In genomic region chr9:134422701-134423100, GRCh38 we compare ENCODE assay signal across 21 cellular contexts.
DNase-seq lines count a peak whose midpoint lies in the region; ATAC-seq and TF ChIP-seq lines count a peak whose summit lies in the region.
"Had no signal": no experiment of that assay in that cellular context is flagged by ENCODE, and none has a peak within 500 bp of the region (broad histone marks: within the 10 kb centered on the region; RNA-seq: fewer than 3 reads in every experiment).

No MANE protein-coding gene starts in this region.

- 52 to 57% (median 53%) methylated on average over 11 to 12 of the region's 12 CpGs for WGBS in ovary, 3 donors

- ATAC-seq in left colon (peak; percentile 32), upper lobe of right lung (peak; percentile 21), GM21447 (IDR thresholded peaks at IDR 0.05; ENCODE audit: unreplicated experiment) (no peak)
- ATAC-seq: stimulated activated naive CD8-positive, alpha-beta T cell treated with anti-CD3 and anti-CD28 coated beads, Interleukin-15, Interleukin-2, amounts not matched to agents 100 U/mL and 50 U/mL, for 24 hours had no signal

- no peak overlapping the region for H3K4me3 ChIP-seq in breast epithelium
- no peak overlapping the region for H3K4me3 ChIP-seq in ovary
- H3K4me3 ChIP-seq in upper lobe of right lung = no peak overlapping the region
- H3K4me3 ChIP-seq: SJCRH30 had no signal

- TF ChIP-seq EP300 in ovary (IDR thresholded peaks at IDR 0.05) = no peak

- TF ChIP-seq POLR2A in breast epithelium (IDR thresholded peaks at IDR 0.05) (no peak), ovary (IDR thresholded peaks at IDR 0.05) (no peak)

- intact Hi-C loops in MCF 10A (cut with micrococcal nuclease) = no loop called here
- intact Hi-C loops in breast epithelium (cut with DNase I; ENCODE audit: low total_unique reads) = loop anchor here (5.0 kb wide), 1 partner anchor 660 kb away; no protein-coding TSS in a partner anchor
- intact Hi-C loops in left colon (cut with DNase I, micrococcal nuclease) = no loop called here
- intact Hi-C loops in ovary (cut with DNase I) = loop anchor here in 2 of 4 donors (5.0 to 10.0 kb wide), 2 partner anchors 45 to 88 kb away; no protein-coding TSS in a partner anchor
- intact Hi-C loops in upper lobe of right lung (cut with DNase I) = no loop called here
- intact Hi-C loops in activated naive CD4-positive, alpha-beta T cell treated with anti-CD3 and anti-CD28 coated beads for 36 hours (cut with micrococcal nuclease) = no loop called here

- H3K4me1 Mint-ChIP-seq in MCF 10A (ENCODE audit: insufficient read depth, unreplicated experiment) = peaks cover 20% of the 10 kb centered on the region
- H3K4me1 Mint-ChIP-seq in activated naive CD4-positive, alpha-beta T cell treated with anti-CD3 and anti-CD28 coated beads for 36 hours (ENCODE audit: low read depth) = no peaks in the 10 kb centered on the region

- POLR2A ChIA-PET in MCF 10A (lab: Yijun Ruan, JAX) = interaction anchor here (2.4 to 2.6 kb wide), 2 partner anchors 10 to 12 kb away, joined by 6 read pairs; no protein-coding TSS in a partner anchor

- no peaks in the 10 kb centered on the region for H3K36me3 ChIP-seq in breast epithelium
- no peaks in the 10 kb centered on the region for H3K36me3 ChIP-seq in ovary
- peaks cover 37% of the 10 kb centered on the region for H3K36me3 ChIP-seq in upper lobe of right lung
- H3K36me3 ChIP-seq: SJCRH30 had no signal

- H3K9me3 ChIP-seq in breast epithelium (no peaks in the 10 kb centered on the region), ovary (no peaks in the 10 kb centered on the region), upper lobe of right lung (no peaks in the 10 kb centered on the region)
- H3K9me3 ChIP-seq: Caco-2, SJCRH30 had no signal

- no peaks in the 10 kb centered on the region for H3K9me3 Mint-ChIP-seq in MCF 10A (ENCODE audit: unreplicated experiment)
- no peaks in the 10 kb centered on the region for H3K9me3 Mint-ChIP-seq in activated naive CD4-positive, alpha-beta T cell treated with anti-CD3 and anti-CD28 coated beads for 36 hours
- H3K9me3 Mint-ChIP-seq: endodermal cell; T-helper 1 cell treated with Interleukin-12 subunit alpha and Interleukin-12 subunit beta and Interleukin-4 antibody, amounts not matched to agents 30 μg/mL and 1 μg/mL, for 36 hours had no signal

- H3K27ac ChIP-seq in breast epithelium = peak overlapping the region in 1 of 2 donors; percentile 63
- peak overlapping the region; percentile 53 to 73 for H3K27ac ChIP-seq in ovary
- H3K27ac ChIP-seq in upper lobe of right lung = no peak overlapping the region
- H3K27ac ChIP-seq: 22Rv1, SJCRH30 had no signal

- H3K4me1 ChIP-seq in breast epithelium (no peaks in the 10 kb centered on the region), ovary (ENCODE audit: insufficient read depth) (peaks cover 57% of the 10 kb centered on the region), upper lobe of right lung (peaks cover 5% of the 10 kb centered on the region)
- H3K4me1 ChIP-seq: Caco-2, SJCRH30 had no signal

- H3K36me3 Mint-ChIP-seq in MCF 10A (ENCODE audit: insufficient read depth, unreplicated experiment) = peaks cover 55% of the 10 kb centered on the region
- no peaks in the 10 kb centered on the region for H3K36me3 Mint-ChIP-seq in activated naive CD4-positive, alpha-beta T cell treated with anti-CD3 and anti-CD28 coated beads for 36 hours (ENCODE audit: low read depth)

- CTCF ChIA-PET in MCF 10A (lab: Yijun Ruan, JAX) = interaction anchor here (0.6 kb wide), 1 partner anchor 14 kb away, joined by 3 read pairs; no protein-coding TSS in a partner anchor
- CTCF ChIA-PET in activated naive CD4-positive, alpha-beta T cell treated with anti-CD3 and anti-CD28 coated beads for 36 hours (lab: Charles Lee) = no interaction called here

- H3K27ac Mint-ChIP-seq in MCF 10A (ENCODE audit: low read depth, unreplicated experiment) = peak overlapping the region; percentile 59
- no peak overlapping the region for H3K27ac Mint-ChIP-seq in activated naive CD4-positive, alpha-beta T cell treated with anti-CD3 and anti-CD28 coated beads for 36 hours
- H3K27ac Mint-ChIP-seq: endodermal cell; T-helper 1 cell treated with Interleukin-12 subunit alpha and Interleukin-12 subunit beta and Interleukin-4 antibody, amounts not matched to agents 30 μg/mL and 1 μg/mL, for 36 hours had no signal

- H3K27me3 ChIP-seq in breast epithelium (no peaks in the 10 kb centered on the region), ovary (no peaks in the 10 kb centered on the region), upper lobe of right lung (no peaks in the 10 kb centered on the region)
- H3K27me3 ChIP-seq: SJCRH30 had no signal

- TF ChIP-seq CTCF in MCF 10A (IDR thresholded peaks at IDR 0.05; ENCODE audit: unreplicated experiment) (no peak), breast epithelium (IDR thresholded peaks at IDR 0.05) (no peak), ovary (IDR thresholded peaks at IDR 0.05) (no peak), upper lobe of right lung (IDR thresholded peaks at IDR 0.05) (no peak)

- H3K4me3 Mint-ChIP-seq in MCF 10A (ENCODE audit: unreplicated experiment) = no peak overlapping the region
- no peak overlapping the region for H3K4me3 Mint-ChIP-seq in activated naive CD4-positive, alpha-beta T cell treated with anti-CD3 and anti-CD28 coated beads for 36 hours
- H3K4me3 Mint-ChIP-seq: endodermal cell; T-helper 1 cell treated with Interleukin-12 subunit alpha and Interleukin-12 subunit beta and Interleukin-4 antibody, amounts not matched to agents 30 μg/mL and 1 μg/mL, for 36 hours had no signal

- DNase-seq in MCF 10A (ENCODE audit: unreplicated experiment) (no peak), breast epithelium (ENCODE audit: low spot score in 2 of 2) (no peak), left colon (peak in 1 of 2 donors; percentile 62), ovary (peak in 3 of 5 donors; percentile 76 to 86 (median 85)), upper lobe of right lung (no peak), NCI-H2196 treated with DMSO at 0.1 percent for 48 hours (lab: John Stamatoyannopoulos, UW; ENCODE audit: unreplicated experiment) (no peak)
- DNase-seq in activated naive CD4-positive, alpha-beta T cell treated with anti-CD3 and anti-CD28 coated beads for 36 hours = no peak
- DNase-seq: activated CD4-positive, alpha-beta T cell treated with anti-CD3 and anti-CD28 coated beads, Interleukin-2, amount 50 U/mL, for 4 hours; activated naive CD4-positive, alpha-beta T cell treated with Interleukin-2 at 50 U/mL for 16 hours; endodermal cell; GOT3; hypothalamus; midbrain; NCI-H526 treated with DMSO at 0.1 percent for 48 hours; SJCRH30; stimulated activated CD4-positive, alpha-beta T cell treated with anti-CD3 and anti-CD28 coated beads, Interleukin-2, amount 100 ng/mL, for 24 hours; stimulated activated naive CD8-positive, alpha-beta T cell treated with anti-CD3 and anti-CD28 coated beads, Interleukin-15, Interleukin-2, amounts not matched to agents 100 U/mL and 50 U/mL, for 24 hours had no signal

- no TSS peak for BruUV-seq in MCF 10A (replicated peaks; lab: Mats Ljungman, UMichigan)

- H3K27me3 Mint-ChIP-seq in MCF 10A (ENCODE audit: insufficient read depth, unreplicated experiment) = no peaks in the 10 kb centered on the region
- no peaks in the 10 kb centered on the region for H3K27me3 Mint-ChIP-seq in activated naive CD4-positive, alpha-beta T cell treated with anti-CD3 and anti-CD28 coated beads for 36 hours (ENCODE audit: low read depth)

Comparison
In these comparisons a context has a peak if more than half of its experiments do, and no peak if none do; other contexts are left out.
1. DNase-seq: peak in ovary (3 of 5); none in MCF 10A (single experiment), breast epithelium (0 of 2), upper lobe of right lung (single experiment), NCI-H2196 treated with DMSO at 0.1 percent for 48 hours (single experiment) and activated naive CD4-positive, alpha-beta T cell treated with anti-CD3 and anti-CD28 coated beads for 36 hours (single experiment).